1 cellular context compared by ENCODE assay signal in genomic region chr1:24318238-24318987, GRCh38.
TF ChIP-seq lines count a peak whose summit lies in the region.

No MANE protein-coding gene starts in this region.

TF ChIP-seq in A549, 52 proteins besides CTCF, POLR2A, EP300 and RAD21 (continued from another document):
- TF ChIP-seq ZNF302 (CRISPR knock-in tag; IDR thresholded peaks at IDR 0.05) (no peak), SREBF2 (IDR thresholded peaks at IDR 0.05) (no peak), HOXB5 (CRISPR knock-in tag; IDR thresholded peaks at IDR 0.05) (no peak), HEYL (CRISPR knock-in tag; IDR thresholded peaks at IDR 0.05) (no peak), MYC (IDR thresholded peaks at IDR 0.05; ENCODE audit: borderline replicate concordance, low read length) (no peak), REST (IDR thresholded peaks at IDR 0.05) (no peak), HMGXB4 (CRISPR knock-in tag; IDR thresholded peaks at IDR 0.05; ENCODE audit: borderline replicate concordance) (no peak), FOSL2 (IDR thresholded peaks at IDR 0.05) (no peak), FOSL2 (CRISPR knock-in tag; IDR thresholded peaks at IDR 0.05) (no peak), RFX5 (IDR thresholded peaks at IDR 0.05) (no peak), RARB (CRISPR knock-in tag; IDR thresholded peaks at IDR 0.05) (no peak), JUN (IDR thresholded peaks at IDR 0.05) (no peak), HDAC2 (IDR thresholded peaks at IDR 0.05) (no peak), TP53 (CRISPR knock-in tag; IDR thresholded peaks at IDR 0.05) (no peak), RNF2 (IDR thresholded peaks at IDR 0.05; ENCODE audit: borderline replicate concordance, low read depth) (no peak), EHF (CRISPR knock-in tag; IDR thresholded peaks at IDR 0.05) (no peak)
